Comparison of ENCODE assay signal across 16 cellular contexts in the genomic region with DNA sequence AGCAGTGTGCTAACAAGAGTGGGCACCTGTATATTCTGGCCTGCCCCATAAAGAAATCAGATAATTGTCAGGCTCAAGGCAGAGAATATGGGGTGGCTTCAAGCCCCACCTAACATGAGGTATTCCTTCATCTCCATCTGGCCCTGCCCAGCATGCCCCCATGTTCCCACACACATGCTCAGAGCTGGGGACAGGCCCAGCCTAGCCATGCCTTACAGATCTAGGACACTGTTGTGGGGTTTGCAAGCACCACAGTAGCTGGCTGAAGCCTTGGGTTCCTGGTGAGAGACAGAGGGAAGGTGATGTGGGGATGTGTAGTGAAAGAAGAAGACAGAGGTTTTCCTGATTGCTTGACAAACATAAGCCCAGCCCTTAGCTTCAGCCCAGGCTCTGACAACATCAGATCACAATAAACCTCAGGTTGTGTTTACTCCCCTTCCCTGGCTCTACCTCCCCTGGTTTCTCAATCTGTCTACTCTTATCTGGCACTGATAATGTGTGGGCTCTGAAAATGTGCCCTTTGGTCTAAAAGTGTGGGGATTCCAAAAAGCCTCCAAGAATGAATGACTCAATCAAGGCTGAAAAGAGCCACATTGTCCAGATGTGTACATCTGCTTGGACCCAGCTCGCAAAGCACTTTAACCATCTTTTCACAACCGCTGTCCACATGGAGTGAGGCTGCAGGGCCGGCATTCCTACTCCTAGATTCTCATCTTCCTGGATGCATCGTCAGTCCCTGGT. TPM values are rescaled to one million over a fixed set of nuclear protein-coding genes. Genes with fewer than 3 reads are reported as not detected.
DNase-seq lines count a peak whose midpoint lies in the region; ATAC-seq and TF ChIP-seq lines count a peak whose summit lies in the region.
"Had no signal": no experiment of that assay in that cellular context is flagged by ENCODE, and none has a peak within 500 bp of the region (broad histone marks: within the 10 kb centered on the region; RNA-seq: fewer than 3 reads in every experiment).

No MANE protein-coding gene starts in this region.

- no peaks in the 10 kb centered on the region for H3K9me3 ChIP-seq in lower lobe of right lung
- no peaks in the 10 kb centered on the region for H3K9me3 ChIP-seq in stomach smooth muscle (ENCODE audit: control insufficient read depth in 2 of 2, low read length in 2 of 2)

- H3K9ac ChIP-seq in stomach smooth muscle (ENCODE audit: low read length in 2 of 2) = no peak overlapping the region

- H3K4me1 ChIP-seq in lower lobe of right lung (peaks cover 35% of the 10 kb centered on the region), stomach smooth muscle (ENCODE audit: control insufficient read depth, insufficient read depth, low read length) (peaks cover 28% of the 10 kb centered on the region)

- intact Hi-C loops in lower lobe of right lung (cut with DNase I) = no loop called here

- H3K36me3 ChIP-seq in lower lobe of right lung (no peaks in the 10 kb centered on the region), stomach smooth muscle (ENCODE audit: control insufficient read depth in 2 of 2, insufficient read depth in 2 of 2, low read length in 2 of 2) (peaks cover 0 to 4% of the 10 kb centered on the region in 2 donors)

- H3K27me3 ChIP-seq in lower lobe of right lung (ENCODE audit: low read depth) (no peaks in the 10 kb centered on the region), stomach smooth muscle (ENCODE audit: control insufficient read depth in 1 of 2, insufficient read depth in 2 of 2, low read length in 2 of 2) (no peaks in the 10 kb centered on the region)

- peak; percentile 20 to 44 for ATAC-seq in lower lobe of right lung
- no peak for ATAC-seq in HG02678 (IDR thresholded peaks at IDR 0.05; ENCODE audit: unreplicated experiment)
- ATAC-seq: stimulated activated naive CD8-positive, alpha-beta T cell treated with anti-CD3 and anti-CD28 coated beads, Interleukin-15, Interleukin-2, amounts not matched to agents 100 U/mL and 50 U/mL, for 24 hours had no signal

- no peak for TF ChIP-seq CTCF in fibroblast of mammary gland (conservative IDR thresholded peaks at IDR 0.05; ENCODE audit: control insufficient read depth, insufficient read depth, low read depth, low read length)
- no peak for TF ChIP-seq CTCF in lower lobe of right lung (IDR thresholded peaks at IDR 0.05)

- no peak overlapping the region for H3K4me3 ChIP-seq in fibroblast of mammary gland (ENCODE audit: control insufficient read depth, low read depth, low read length)
- H3K4me3 ChIP-seq in lower lobe of right lung = no peak overlapping the region
- H3K4me3 ChIP-seq in stomach smooth muscle (ENCODE audit: low read length in 2 of 2) = no peak overlapping the region

- peak overlapping the region; percentile 20 for H3K27ac ChIP-seq in lower lobe of right lung
- peak overlapping the region; percentile 49 for H3K27ac ChIP-seq in stomach smooth muscle (ENCODE audit: low read length)

- peak; percentile 51 for DNase-seq in HuH-7.5 (ENCODE audit: low spot score)
- DNase-seq in fibroblast of mammary gland (ENCODE audit: low read depth) = peak; percentile 87
- DNase-seq in lower lobe of right lung = no peak
- no peak for DNase-seq in SIG-M5 (lab: John Stamatoyannopoulos, UW)
- DNase-seq in glomerular visceral epithelial cell (ENCODE audit: extremely low spot score) = no peak
- DNase-seq in iPS-NIHi11 (ENCODE audit: low spot score) = no peak
- DNase-seq: activated CD8-positive, alpha-beta memory T cell treated with anti-CD3 and anti-CD28 coated beads for 24 hours; activated naive CD4-positive, alpha-beta T cell treated with Interleukin-2 at 50 U/mL for 16 hours; CD4-positive, CD25-positive, alpha-beta regulatory T cell; NCI-H1092 treated with DMSO at 0.1 percent for 48 hours; NCI-H524; RPMI8226; stimulated activated CD4-positive, alpha-beta T cell treated with anti-CD3 and anti-CD28 coated beads, Interleukin-4, amount 100 ng/mL, for 24 hours; stimulated activated naive CD8-positive, alpha-beta T cell treated with anti-CD3 and anti-CD28 coated beads, Interleukin-15, Interleukin-2, amounts not matched to agents 100 U/mL and 50 U/mL, for 24 hours had no signal

RNA-seq across cellular contexts. Expression of gene CDRT4, which starts 34.4 kb away (rescaled TPM):
- total RNA-seq in lower lobe of right lung = 13.4 TPM

Comparison
In these comparisons a context has a peak if more than half of its experiments do, and no peak if none do; other contexts are left out.
1. DNase-seq: peak in HuH-7.5 (single experiment) and fibroblast of mammary gland (single experiment); none in lower lobe of right lung (single experiment), SIG-M5 (single experiment), glomerular visceral epithelial cell (single experiment) and iPS-NIHi11 (single experiment).